In genomic region chr13:49326222-49326917, GRCh38 we compare ENCODE assay signal across 19 cellular contexts.
"Had no signal": no experiment of that assay in that cellular context is flagged by ENCODE, and none has a peak within 500 bp of the region (broad histone marks: within the 10 kb centered on the region; RNA-seq: fewer than 3 reads in every experiment).

No MANE protein-coding gene starts in this region.

- H3K36me3 ChIP-seq: left lung had no signal

- H3K27me3 ChIP-seq: left lung had no signal

- H3K4me1 ChIP-seq: left lung, parathyroid adenoma had no signal

- H3K4me3 ChIP-seq: left lung had no signal

- H2AFZ ChIP-seq: parathyroid adenoma had no signal

- ATAC-seq: activated naive CD8-positive, alpha-beta T cell treated with anti-CD3 and anti-CD28 coated beads, Interleukin-2, amount 50 U/mL, for 24 hours; left lung; naive thymus-derived CD8-positive, alpha-beta T cell; stimulated activated naive CD8-positive, alpha-beta T cell treated with anti-CD3 and anti-CD28 coated beads, Interleukin-15, Interleukin-2, amounts not matched to agents 100 U/mL and 50 U/mL, for 24 hours had no signal

- H3K9me3 ChIP-seq: left lung had no signal

- H3K27ac ChIP-seq: left lung, parathyroid adenoma had no signal

- H3K9ac ChIP-seq: parathyroid adenoma had no signal

- DNase-seq: activated CD4-positive, alpha-beta T cell treated with anti-CD3 and anti-CD28 coated beads, Interleukin-2, amount 50 U/mL, for 1 hour; activated CD8-positive, alpha-beta memory T cell treated with anti-CD3 and anti-CD28 coated beads for 24 hours; activated CD8-positive, alpha-beta memory T cell treated with anti-CD3 and anti-CD28 coated beads, Interleukin-2, amount 50 U/mL, for 48 hours; activated effector memory CD4-positive, alpha-beta T cell treated with Interleukin-2 at 50 U/mL for 16 hours; activated naive CD4-positive, alpha-beta T cell treated with anti-CD3 and anti-CD28 coated beads, Interleukin-2, amount 10 ng/mL, durations not matched to agents 7 days and 5 days; activated naive CD8-positive, alpha-beta T cell treated with anti-CD3 and anti-CD28 coated beads, Interleukin-2, amount 50 U/mL, for 24 hours; activated T-cell treated with anti-CD3 and anti-CD28 coated beads, Interleukin-2, amount 50 U/mL, for 48 hours; anterior cingulate cortex; cerebellar nuclear complex; effector CD8-positive, alpha-beta T cell; hippocampal formation; left lung; mesendoderm; naive thymus-derived CD8-positive, alpha-beta T cell; stimulated activated CD4-positive, alpha-beta T cell treated with anti-CD3 and anti-CD28 coated beads, Interleukin-12 subunit alpha, Interleukin-12 subunit beta, amount 100 ng/mL, for 4 hours; stimulated activated CD4-positive, alpha-beta T cell treated with anti-CD3 and anti-CD28 coated beads, Interleukin-1b, Interleukin-23, amount 100 ng/mL, for 48 hours; stimulated activated naive CD8-positive, alpha-beta T cell treated with anti-CD3 and anti-CD28 coated beads, Interleukin-15, Interleukin-2, amounts not matched to agents 100 U/mL and 50 U/mL, for 24 hours; T1000 had no signal
